16 cellular contexts compared by ENCODE assay signal in genomic region chr17:49588312-49588711, GRCh38. TPM values are rescaled to one million over a fixed set of nuclear protein-coding genes. Genes with fewer than 3 reads are reported as not detected.
"Had no signal": no experiment of that assay in that cellular context is flagged by ENCODE, and none has a peak within 500 bp of the region (broad histone marks: within the 10 kb centered on the region; RNA-seq: fewer than 3 reads in every experiment).

No MANE protein-coding gene starts in this region.

- DNase-seq: activated CD4-positive, alpha-beta T cell treated with anti-CD3 and anti-CD28 coated beads, Interleukin-2, amount 10 ng/mL, durations not matched to agents 7 days and 5 days; activated CD4-positive, CD25-positive, alpha-beta regulatory T cell; activated naive CD4-positive, alpha-beta T cell treated with anti-CD3 and anti-CD28 coated beads, Interleukin-2, amount 50 U/mL, for 16 hours; brain microvascular endothelial cell; cerebellar nuclear complex; foreskin melanocyte; heart left ventricle; nucleus accumbens; right lobe of liver; stimulated activated CD4-positive, alpha-beta T cell treated with anti-CD3 and anti-CD28 coated beads, Interleukin-2, amount 100 ng/mL, for 48 hours; stimulated activated naive CD8-positive, alpha-beta T cell treated with anti-CD3 and anti-CD28 coated beads, Interleukin-15, amount 100 ng/mL, for 72 hours; T-helper 2 cell; testis had no signal

- H3K27ac Mint-ChIP-seq: activated CD4-positive, alpha-beta T cell treated with anti-CD3 and anti-CD28 coated beads, Interleukin-2, amount 10 ng/mL, durations not matched to agents 7 days and 5 days; activated T-helper 2 cell treated with anti-CD3 and anti-CD28 coated beads, Interferon-gamma antibody, Interleukin-2, Interleukin-4, amounts not matched to agents 10 μg/mL and 5 μg/mL and 100 μg/mL, durations not matched to agents 14 hours and 24 hours and 36 hours; natural killer cell treated with Interleukin-12 subunit alpha and Interleukin-12 subunit beta and Interleukin-15 and Interleukin-18, amount 100 ng/mL, for 72 hours had no signal

- H3K9me3 Mint-ChIP-seq: activated CD4-positive, alpha-beta T cell treated with anti-CD3 and anti-CD28 coated beads, Interleukin-2, amount 10 ng/mL, durations not matched to agents 7 days and 5 days; activated T-helper 2 cell treated with anti-CD3 and anti-CD28 coated beads, Interferon-gamma antibody, Interleukin-2, Interleukin-4, amounts not matched to agents 10 μg/mL and 5 μg/mL and 100 μg/mL, durations not matched to agents 14 hours and 24 hours and 36 hours; natural killer cell treated with Interleukin-12 subunit alpha and Interleukin-12 subunit beta and Interleukin-15 and Interleukin-18, amount 100 ng/mL, for 72 hours; stimulated activated naive CD8-positive, alpha-beta T cell treated with anti-CD3 and anti-CD28 coated beads, Interleukin-15, amount 100 ng/mL, for 72 hours had no signal

- H3K4me1 Mint-ChIP-seq: activated CD4-positive, alpha-beta T cell treated with anti-CD3 and anti-CD28 coated beads, Interleukin-2, amount 10 ng/mL, durations not matched to agents 7 days and 5 days; stimulated activated naive CD8-positive, alpha-beta T cell treated with anti-CD3 and anti-CD28 coated beads, Interleukin-15, amount 100 ng/mL, for 72 hours had no signal

- H3K36me3 Mint-ChIP-seq: natural killer cell treated with Interleukin-12 subunit alpha and Interleukin-12 subunit beta and Interleukin-15 and Interleukin-18, amount 100 ng/mL, for 72 hours had no signal

- H3K4me3 Mint-ChIP-seq: activated CD4-positive, alpha-beta T cell treated with anti-CD3 and anti-CD28 coated beads, Interleukin-2, amount 10 ng/mL, durations not matched to agents 7 days and 5 days; natural killer cell treated with Interleukin-12 subunit alpha and Interleukin-12 subunit beta and Interleukin-15 and Interleukin-18, amount 100 ng/mL, for 72 hours; stimulated activated naive CD8-positive, alpha-beta T cell treated with anti-CD3 and anti-CD28 coated beads, Interleukin-15, amount 100 ng/mL, for 72 hours had no signal

- ATAC-seq: left lobe of liver; natural killer cell treated with Interleukin-12 subunit alpha and Interleukin-12 subunit beta and Interleukin-15 and Interleukin-18, amount 100 ng/mL, for 72 hours; right lobe of liver had no signal

- H3K27me3 Mint-ChIP-seq: activated CD4-positive, alpha-beta T cell treated with anti-CD3 and anti-CD28 coated beads, Interleukin-2, amount 10 ng/mL, durations not matched to agents 7 days and 5 days; natural killer cell treated with Interleukin-12 subunit alpha and Interleukin-12 subunit beta and Interleukin-15 and Interleukin-18, amount 100 ng/mL, for 72 hours; stimulated activated naive CD8-positive, alpha-beta T cell treated with anti-CD3 and anti-CD28 coated beads, Interleukin-15, amount 100 ng/mL, for 72 hours had no signal

RNA-seq across cellular contexts. Expression of gene NXPH3, which starts 12.6 kb away (rescaled TPM):
- total RNA-seq: activated CD4-positive, alpha-beta T cell treated with anti-CD3 and anti-CD28 coated beads, Interleukin-2, amount 10 ng/mL, durations not matched to agents 7 days and 5 days; natural killer cell treated with Interleukin-12 subunit alpha and Interleukin-12 subunit beta and Interleukin-15 and Interleukin-18, amount 100 ng/mL, for 72 hours had no signal
